In genomic region chr16:2983706-2984136, GRCh38 we compare ENCODE assay signal across 8 cellular contexts. TPM values are rescaled to one million over a fixed set of nuclear protein-coding genes. Genes with fewer than 3 reads are reported as not detected.
DNase-seq lines count a peak whose midpoint lies in the region; ATAC-seq and TF ChIP-seq lines count a peak whose summit lies in the region.

No MANE protein-coding gene starts in this region.

- H3K27me3 Mint-ChIP-seq in activated T-cell treated with anti-CD3 and anti-CD28 coated beads, Interleukin-2, amount 50 U/mL, for 24 hours: peaks cover 5% of the 10 kb centered on the region
- peaks cover 14% of the 10 kb centered on the region for H3K27me3 Mint-ChIP-seq in nephron progenitor cell (ENCODE audit: low read depth, poor library complexity)

- TF ChIP-seq CTCF in DND-41 (IDR thresholded peaks at IDR 0.05; ENCODE audit: borderline replicate concordance, extremely low read depth, low read length, poor library complexity, severe bottlenecking) (peak; percentile 91), esophagus squamous epithelium (IDR thresholded peaks at IDR 0.05) (peak; percentile 91 to 98 (median 94)), nephron progenitor cell (IDR thresholded peaks at IDR 0.05) (peak; percentile 89), stomach (IDR thresholded peaks at IDR 0.05) (peak in 5 of 7 experiments; percentile 60 to 97 (median 97))

- H3K27ac ChIP-seq in DND-41 (ENCODE audit: low read length) (no peak overlapping the region), esophagus squamous epithelium (peak overlapping the region in 2 of 4 donors; percentile 2 to 48), stomach (peak overlapping the region in 1 of 5 donors; percentile 8)

- peak; percentile 81 for DNase-seq in DND-41
- DNase-seq in HK-2 (ENCODE audit: unreplicated experiment): peak; percentile 88
- DNase-seq in OCI-M1 (lab: John Stamatoyannopoulos, UW): peak; percentile 91
- DNase-seq in activated T-cell treated with anti-CD3 and anti-CD28 coated beads, Interleukin-2, amount 50 U/mL, for 24 hours: peak; percentile 86
- no peak for DNase-seq in esophagus squamous epithelium (lab: John Stamatoyannopoulos, UW)
- peak; percentile 91 for DNase-seq in nephron progenitor cell
- peak; percentile 85 for DNase-seq in stomach

- intact Hi-C loops in esophagus squamous epithelium (cut with DNase I) (no loop called here), stomach (cut with DNase I; ENCODE audit: low total_unique reads) (no loop called here)

- peak overlapping the region; percentile 73 for H3K4me2 ChIP-seq in DND-41 (ENCODE audit: insufficient read depth, low read length)

- ATAC-seq in DND-41 (ENCODE audit: insufficient read depth, low read depth) (peak; percentile 61), HG03520 (IDR thresholded peaks at IDR 0.05; ENCODE audit: unreplicated experiment) (no peak)

- peak overlapping the region; percentile 73 for H2AFZ ChIP-seq in DND-41 (ENCODE audit: low read depth, low read length)

- no peaks in the 10 kb centered on the region for H3K9me3 Mint-ChIP-seq in activated T-cell treated with anti-CD3 and anti-CD28 coated beads, Interleukin-2, amount 50 U/mL, for 24 hours
- H3K9me3 Mint-ChIP-seq in nephron progenitor cell: no peaks in the 10 kb centered on the region

- 8 to 31% methylated on average over 7 to 18 of the region's 42 CpGs for WGBS in esophagus squamous epithelium, 2 donors
- WGBS in stomach, 5 donors: 8 to 33% (median 10%) methylated on average over 13 to 42 of the region's 42 CpGs

- H3K9ac ChIP-seq in DND-41 (ENCODE audit: low read depth, low read length): peak overlapping the region; percentile 45

- H3K4me1 Mint-ChIP-seq in activated T-cell treated with anti-CD3 and anti-CD28 coated beads, Interleukin-2, amount 50 U/mL, for 24 hours (ENCODE audit: low read depth): peaks cover 28% of the 10 kb centered on the region
- H3K4me1 Mint-ChIP-seq in nephron progenitor cell: peaks cover 32% of the 10 kb centered on the region

- H3K4me1 ChIP-seq in DND-41 (ENCODE audit: insufficient read depth, low read length): peaks cover 35% of the 10 kb centered on the region
- H3K4me1 ChIP-seq in esophagus squamous epithelium: peaks cover 15 to 64% (median 34%) of the 10 kb centered on the region in 3 donors
- peaks cover 21 to 50% (median 44%) of the 10 kb centered on the region in 4 donors for H3K4me1 ChIP-seq in stomach

- H3K9me3 ChIP-seq in DND-41 (ENCODE audit: insufficient read depth, low read length, severe bottlenecking) (no peaks in the 10 kb centered on the region), esophagus squamous epithelium (no peaks in the 10 kb centered on the region), stomach (no peaks in the 10 kb centered on the region)

- TF ChIP-seq POLR2A in esophagus squamous epithelium (IDR thresholded peaks at IDR 0.05): no peak
- TF ChIP-seq POLR2A in stomach (IDR thresholded peaks at IDR 0.05): no peak

- H3K27ac Mint-ChIP-seq in activated T-cell treated with anti-CD3 and anti-CD28 coated beads, Interleukin-2, amount 50 U/mL, for 24 hours: no peak overlapping the region
- H3K27ac Mint-ChIP-seq in nephron progenitor cell: no peak overlapping the region

- H3K36me3 ChIP-seq in DND-41 (ENCODE audit: insufficient read depth, low read length) (peaks cover 11% of the 10 kb centered on the region; the same call in 1 of the 2 replicates), esophagus squamous epithelium (no peaks in the 10 kb centered on the region), stomach (no peaks in the 10 kb centered on the region)

- peaks cover 26% of the 10 kb centered on the region for H3K79me2 ChIP-seq in DND-41 (ENCODE audit: insufficient read depth, low read length)

- peak overlapping the region; percentile 33 for H3K4me3 Mint-ChIP-seq in activated T-cell treated with anti-CD3 and anti-CD28 coated beads, Interleukin-2, amount 50 U/mL, for 24 hours
- H3K4me3 Mint-ChIP-seq in nephron progenitor cell: peak overlapping the region; percentile 42

- TF ChIP-seq EP300 in stomach (IDR thresholded peaks at IDR 0.05): no peak

- peaks cover 6% of the 10 kb centered on the region; the same call in 1 of the 2 replicates for H4K20me1 ChIP-seq in DND-41 (ENCODE audit: insufficient read depth, low read length)

- H3K27me3 ChIP-seq in DND-41 (ENCODE audit: insufficient read depth, low read length, poor library complexity) (no peaks in the 10 kb centered on the region), esophagus squamous epithelium (peaks cover 0 to 36% (median 0%) of the 10 kb centered on the region in 4 donors), stomach (peaks cover 0 to 29% (median 7%) of the 10 kb centered on the region in 3 donors)

- H3K36me3 Mint-ChIP-seq in activated T-cell treated with anti-CD3 and anti-CD28 coated beads, Interleukin-2, amount 50 U/mL, for 24 hours (ENCODE audit: low read depth): peaks cover 10% of the 10 kb centered on the region
- no peaks in the 10 kb centered on the region for H3K36me3 Mint-ChIP-seq in nephron progenitor cell (ENCODE audit: low read depth)

- H3K4me3 ChIP-seq in DND-41 (ENCODE audit: low read depth in 1 of 2, low read length in 2 of 2) (peak overlapping the region in 1 of 2 experiments; percentile 50; a peak in 2 of 4 replicates), esophagus squamous epithelium (peak overlapping the region in 3 of 4 donors; percentile 8 to 47 (median 29)), stomach (peak overlapping the region in 3 of 4 donors; percentile 3 to 26 (median 23))

RNA-seq across cellular contexts. Expression of gene PKMYT1, which starts 3.5 kb away (rescaled TPM):
- total RNA-seq in esophagus squamous epithelium: 10 to 100 TPM in 3 of 4 donors, 1 to 10 TPM in 1; 4.2 to 33.1 (median 13.0) TPM
- 10 to 100 TPM in 2 of 5 donors, 1 to 10 TPM in 3; 2.4 to 19.3 (median 9.6) TPM for total RNA-seq in stomach
- 10 to 100 TPM in 1 of 3 donors, 1 to 10 TPM in 2; 1.8 to 15.9 (median 9.5) TPM for polyA plus RNA-seq in stomach

RNA-seq across cellular contexts. Expression of gene PAQR4, which starts 14.6 kb away (rescaled TPM):
- total RNA-seq in esophagus squamous epithelium: 10 to 100 TPM in 1 of 4 donors, 1 to 10 TPM in 3; 2.9 to 18.8 (median 8.0) TPM
- total RNA-seq in stomach: 10 to 100 TPM in 2 of 5 donors, 1 to 10 TPM in 3; 4.8 to 43.2 (median 8.4) TPM
- polyA plus RNA-seq in stomach: 10 to 100 TPM in 2 of 3 donors, 1 to 10 TPM in 1; 2.7 to 15.3 (median 10.9) TPM

RNA-seq across cellular contexts. Expression of gene KREMEN2, which starts 19.6 kb away (rescaled TPM):
- total RNA-seq in esophagus squamous epithelium: 1 to 10 TPM in 2 of 4 donors, under 1 TPM in 1, not detected in 1; 0.19 to 3.9 (median 2.1) TPM
- total RNA-seq in stomach: under 1 TPM in 1 of 5 donors, not detected in 4; 0.37 TPM
- 1 to 10 TPM in 1 of 3 donors, not detected in 2; 1.1 TPM for polyA plus RNA-seq in stomach

RNA-seq across cellular contexts. Expression of gene CLDN9, which starts 29.0 kb away (rescaled TPM):
- total RNA-seq in esophagus squamous epithelium (not detected), stomach (not detected)
- polyA plus RNA-seq in stomach: under 1 TPM in 2 of 3 donors, not detected in 1; 0.28 to 0.31 TPM

RNA-seq across cellular contexts. Expression of gene CLDN6, which starts 34.3 kb away (rescaled TPM):
- not detected for total RNA-seq in esophagus squamous epithelium
- not detected for total RNA-seq in stomach
- not detected for polyA plus RNA-seq in stomach
